8 cellular contexts compared by ENCODE assay signal in the genomic region with DNA sequence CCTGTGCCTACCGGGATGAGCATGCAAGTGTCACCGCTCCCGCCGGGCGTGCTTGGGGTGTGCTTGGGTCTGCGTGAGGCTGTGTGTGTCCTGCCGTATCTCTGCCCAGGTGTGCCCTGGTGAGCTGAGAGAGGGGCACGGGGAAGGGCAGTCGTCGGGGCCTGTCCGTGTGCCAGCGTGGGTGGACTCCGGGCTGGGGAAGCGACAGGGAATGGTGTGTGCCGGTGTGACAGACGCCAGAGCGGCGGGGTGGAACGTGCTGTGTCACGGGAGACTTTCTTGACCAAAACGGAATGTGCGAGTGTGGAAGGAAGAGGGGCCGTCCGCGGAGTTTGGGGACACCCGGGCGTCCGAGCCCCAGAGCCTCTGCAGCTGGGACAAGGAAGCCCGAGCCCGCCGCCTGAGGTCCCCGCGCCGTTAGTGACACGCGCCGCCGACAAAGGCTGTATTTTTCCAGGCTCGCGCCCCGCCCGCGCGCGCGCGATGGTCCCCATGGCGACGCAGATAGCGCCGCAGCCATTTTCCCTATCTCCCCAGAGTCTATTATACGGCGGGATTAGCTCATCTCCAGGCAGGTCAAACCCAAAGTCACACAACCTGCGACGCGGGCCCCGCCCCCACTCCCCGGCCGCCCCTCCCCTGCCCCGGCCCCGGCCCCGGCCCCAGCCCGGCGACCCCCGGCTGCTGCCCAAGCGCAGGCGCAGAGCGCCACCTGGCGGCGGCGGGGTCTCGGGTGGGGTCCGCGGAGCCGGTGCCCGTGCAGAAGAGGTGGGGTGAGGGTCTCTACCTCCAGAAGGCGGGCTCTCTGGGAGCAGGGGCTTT. TPM values are rescaled to one million over a fixed set of nuclear protein-coding genes. Genes with fewer than 3 reads are reported as not detected.
DNase-seq lines count a peak whose midpoint lies in the region; ATAC-seq lines count a peak whose summit lies in the region.

No MANE protein-coding gene starts in this region.

- H3K9me3 ChIP-seq in T-helper 17 cell (ENCODE audit: control insufficient read depth, low read length, poor library complexity, severe bottlenecking) (no peaks in the 10 kb centered on the region), skeletal muscle tissue (ENCODE audit: control insufficient read depth in 3 of 3, low read length in 3 of 3) (no peaks in the 10 kb centered on the region)

- peak; percentile 73 for ATAC-seq in T-helper 17 cell
- ATAC-seq in GM21576 (IDR thresholded peaks at IDR 0.05; ENCODE audit: unreplicated experiment), result no peak
- no peak for ATAC-seq in GM18873 (IDR thresholded peaks at IDR 0.05; ENCODE audit: low FRiP score, unreplicated experiment)

- H3K9ac ChIP-seq in skeletal muscle tissue (ENCODE audit: low read depth in 1 of 3, low read length in 3 of 3), result peak overlapping the region in 2 of 3 donors; percentile 40 to 50

- no peak overlapping the region for H3K27ac Mint-ChIP-seq in T-helper 17 cell

- H3K4me1 Mint-ChIP-seq in T-helper 17 cell, result peaks cover 20% of the 10 kb centered on the region

- H3K4me3 ChIP-seq in iPS-11a (ENCODE audit: low read depth, low read length) (peak overlapping the region; percentile 45), skeletal muscle tissue (ENCODE audit: low read length in 3 of 3) (peak overlapping the region; percentile 59 to 61 (median 61))

- peak; percentile 17 for DNase-seq in GDM1 (lab: John Stamatoyannopoulos, UW)
- DNase-seq in NCI-H1417 (lab: John Stamatoyannopoulos, UW), result peak; percentile 79 to 93 (median 91)
- DNase-seq in T-helper 17 cell, result peak; percentile 50 to 59 (median 59)
- DNase-seq in anterior cingulate cortex (lab: John Stamatoyannopoulos, UW), result peak in 53 of 58 donors; percentile 6 to 86 (median 59)

- peaks cover 79% of the 10 kb centered on the region for H3K27me3 Mint-ChIP-seq in T-helper 17 cell

- H3K4me1 ChIP-seq in skeletal muscle tissue (ENCODE audit: control insufficient read depth in 3 of 3, insufficient read depth in 3 of 3, low read length in 3 of 3), result peaks cover 11 to 15% (median 11%) of the 10 kb centered on the region in 3 donors

- H3K36me3 Mint-ChIP-seq in T-helper 17 cell (ENCODE audit: low read depth), result peaks cover 13% of the 10 kb centered on the region

- peaks cover 68 to 78% (median 70%) of the 10 kb centered on the region in 3 donors for H3K27me3 ChIP-seq in skeletal muscle tissue (ENCODE audit: control insufficient read depth in 3 of 3, insufficient read depth in 3 of 3, low read length in 3 of 3)

- H3K36me3 ChIP-seq in skeletal muscle tissue (ENCODE audit: control insufficient read depth in 3 of 3, insufficient read depth in 3 of 3, low read length in 3 of 3), result peaks cover 0 to 2% (median 0%) of the 10 kb centered on the region in 3 donors

- H3K27ac ChIP-seq in skeletal muscle tissue (ENCODE audit: low read depth, low read length), result no peak overlapping the region

- H3K4me3 Mint-ChIP-seq in T-helper 17 cell, result peak overlapping the region; percentile 81

RNA-seq across cellular contexts. Expression of gene GATA2, which starts 4.5 kb away (rescaled TPM):
- total RNA-seq in T-helper 17 cell, result 1 to 10 TPM; 4.0 to 9.7 TPM
- 0.52 TPM for total RNA-seq in skeletal muscle tissue

RNA-seq across cellular contexts. Expression of gene DNAJB8, which starts 30.8 kb away (rescaled TPM):
- total RNA-seq in T-helper 17 cell (not detected), skeletal muscle tissue (not detected)

Comparison
In these comparisons a context has a peak if more than half of its experiments do, and no peak if none do; other contexts are left out.
1. DNase-seq: peak in every context shown above with its lines; median percentile 91 in NCI-H1417; 59 in T-helper 17 cell; 59 in anterior cingulate cortex; 17 in GDM1.